8 cellular contexts compared by ENCODE assay signal in genomic region chr11:130070109-130070828, GRCh38. TPM values are rescaled to one million over a fixed set of nuclear protein-coding genes. Genes with fewer than 3 reads are reported as not detected.
A peak's percentile ranks its signal among the peaks of the same experiment; 100 is the strongest.
DNase-seq lines count a peak whose midpoint lies in the region; ATAC-seq, FAIRE-seq and TF ChIP-seq lines count a peak whose summit lies in the region.

No MANE protein-coding gene starts in this region.

- CTCF ChIA-PET in Panc1 (lab: Charles Lee) = interaction anchor here (0.6 to 1.3 kb wide), 3 partner anchors 62 to 68 kb away, joined by 4 to 13 read pairs (median 9); partner anchors contain the start of gene PRDM10
- CTCF ChIA-PET in activated naive CD4-positive, alpha-beta T cell treated with anti-CD3 and anti-CD28 coated beads, Interleukin-2, amount 10 ng/mL, durations not matched to agents 7 days and 5 days (lab: Charles Lee) = interaction anchor here (1.0 to 1.5 kb wide), 4 partner anchors 9 to 78 kb away, joined by 3 to 6 read pairs (median 3); no protein-coding TSS in a partner anchor

- peak overlapping the region; percentile 71 to 73 for H3K4me3 ChIP-seq in Panc1 (ENCODE audit: low read depth in 2 of 2, low read length in 2 of 2)
- peak overlapping the region; percentile 94 for H3K4me3 ChIP-seq in ovary

- H3K9me3 ChIP-seq in Panc1 (ENCODE audit: control insufficient read depth, insufficient read depth, low read depth, low read length) = no peaks in the 10 kb centered on the region
- H3K9me3 ChIP-seq in ovary = no peaks in the 10 kb centered on the region

- ATAC-seq in HG02973 (IDR thresholded peaks at IDR 0.05; ENCODE audit: unreplicated experiment) (peak; percentile 29), Panc1 (peak; percentile 24)

- H3K27ac ChIP-seq in Panc1 (ENCODE audit: low read length) (peak overlapping the region; percentile 51; the same call in 1 of the 2 replicates), ovary (peak overlapping the region; percentile 95 to 96)

- H3K36me3 ChIP-seq in Panc1 (ENCODE audit: control insufficient read depth, insufficient read depth, low read length) = no peaks in the 10 kb centered on the region
- no peaks in the 10 kb centered on the region for H3K36me3 ChIP-seq in ovary

- no peak for TF ChIP-seq EP300 in ovary (IDR thresholded peaks at IDR 0.05)

- intact Hi-C loops in Panc1 (cut with micrococcal nuclease; ENCODE audit: unreplicated experiment) = no loop called here
- intact Hi-C loops in head of caudate nucleus (cut with DNase I) = no loop called here
- intact Hi-C loops in ovary (cut with DNase I) = loop anchor here in 1 of 4 donors (2.0 kb wide), 1 partner anchor 37 kb away; no protein-coding TSS in a partner anchor

- DNase-seq in NCI-H2227 (lab: John Stamatoyannopoulos, UW; ENCODE audit: unreplicated experiment) = peak; percentile 53
- no peak for DNase-seq in NCI-H2227 treated with DMSO at 0.1 percent for 48 hours (lab: John Stamatoyannopoulos, UW)
- DNase-seq in Panc1 (ENCODE audit: low read depth, low spot score) = no peak
- peak; percentile 65 for DNase-seq in activated naive CD4-positive, alpha-beta T cell treated with anti-CD3 and anti-CD28 coated beads, Interleukin-2, amount 10 ng/mL, durations not matched to agents 7 days and 5 days
- DNase-seq in head of caudate nucleus = peak in 41 of 42 donors; percentile 25 to 86 (median 60)
- peak; percentile 35 to 66 (median 58) for DNase-seq in ovary
- DNase-seq in urothelium cell line (ENCODE audit: low spot score) = peak; percentile 27

- TF ChIP-seq CTCF in Panc1 (IDR thresholded peaks at IDR 0.05) (no peak; the same call in 1 of the 2 replicates), ovary (IDR thresholded peaks at IDR 0.05) (no peak)

- POLR2A ChIA-PET in Panc1 (lab: Charles Lee) = interaction anchor here (0.7 to 1.2 kb wide), 3 partner anchors 8 to 108 kb away, joined by 3 to 4 read pairs (median 3); no protein-coding TSS in a partner anchor

- peak overlapping the region; percentile 96 for H3K4me3 Mint-ChIP-seq in activated naive CD4-positive, alpha-beta T cell treated with anti-CD3 and anti-CD28 coated beads, Interleukin-2, amount 10 ng/mL, durations not matched to agents 7 days and 5 days

- H3K27me3 ChIP-seq in Panc1 (ENCODE audit: control insufficient read depth, insufficient read depth, low read length) (no peaks in the 10 kb centered on the region), ovary (no peaks in the 10 kb centered on the region)

- peaks cover 38% of the 10 kb centered on the region for H3K27me3 Mint-ChIP-seq in activated naive CD4-positive, alpha-beta T cell treated with anti-CD3 and anti-CD28 coated beads, Interleukin-2, amount 10 ng/mL, durations not matched to agents 7 days and 5 days

- WGBS in ovary, 3 donors = 0 to 2% (median 1%) methylated on average over 28 to 99 of the region's 99 CpGs

- H3K4me1 ChIP-seq in Panc1 (ENCODE audit: control insufficient read depth, insufficient read depth, low read length) (peaks cover 18% of the 10 kb centered on the region; the same call in 1 of the 2 replicates), ovary (ENCODE audit: insufficient read depth) (peaks cover 8% of the 10 kb centered on the region)

- no TSS peak for BruUV-seq in Panc1 (replicated peaks; lab: Mats Ljungman, UMichigan)

- H3K36me3 Mint-ChIP-seq in activated naive CD4-positive, alpha-beta T cell treated with anti-CD3 and anti-CD28 coated beads, Interleukin-2, amount 10 ng/mL, durations not matched to agents 7 days and 5 days = no peaks in the 10 kb centered on the region

- in situ Hi-C loops in Panc1 (cut with HindIII; ENCODE audit: low pct_unique_long_range_greater_than_20kb, low sequenced_read_pairs) = no loop called here

- TF ChIP-seq POLR2A in ovary (IDR thresholded peaks at IDR 0.05) = no peak

- no peaks in the 10 kb centered on the region for H3K9me3 Mint-ChIP-seq in activated naive CD4-positive, alpha-beta T cell treated with anti-CD3 and anti-CD28 coated beads, Interleukin-2, amount 10 ng/mL, durations not matched to agents 7 days and 5 days

- FAIRE-seq in urothelium cell line (lab: Jason Lieb, UNC) = no peak

- H3K4me1 Mint-ChIP-seq in activated naive CD4-positive, alpha-beta T cell treated with anti-CD3 and anti-CD28 coated beads, Interleukin-2, amount 10 ng/mL, durations not matched to agents 7 days and 5 days = peaks cover 21% of the 10 kb centered on the region

- H3K27ac Mint-ChIP-seq in activated naive CD4-positive, alpha-beta T cell treated with anti-CD3 and anti-CD28 coated beads, Interleukin-2, amount 10 ng/mL, durations not matched to agents 7 days and 5 days = peak overlapping the region; percentile 45

RNA-seq across cellular contexts. Expression of gene APLP2, which starts 0.6 kb away (rescaled TPM):
- total RNA-seq in Panc1 (2021; ENCODE audit: unreplicated experiment) (589 TPM), ovary (100 to 1,000 TPM; 198 to 281 (median 251) TPM)
- 507 TPM for polyA plus RNA-seq in Panc1 (2012; ENCODE audit: insufficient read length)
- 100 to 1,000 TPM; 245 to 466 TPM for polyA plus RNA-seq in ovary

Comparison
In these comparisons a context has a peak if more than half of its experiments do, and no peak if none do; other contexts are left out.
1. DNase-seq: peak in NCI-H2227 (single experiment), activated naive CD4-positive, alpha-beta T cell treated with anti-CD3 and anti-CD28 coated beads, Interleukin-2, amount 10 ng/mL, durations not matched to agents 7 days and 5 days (single experiment), head of caudate nucleus (41 of 42), ovary (5 of 5) and urothelium cell line (single experiment); none in NCI-H2227 treated with DMSO at 0.1 percent for 48 hours (single experiment) and Panc1 (single experiment).